In the genomic region with DNA sequence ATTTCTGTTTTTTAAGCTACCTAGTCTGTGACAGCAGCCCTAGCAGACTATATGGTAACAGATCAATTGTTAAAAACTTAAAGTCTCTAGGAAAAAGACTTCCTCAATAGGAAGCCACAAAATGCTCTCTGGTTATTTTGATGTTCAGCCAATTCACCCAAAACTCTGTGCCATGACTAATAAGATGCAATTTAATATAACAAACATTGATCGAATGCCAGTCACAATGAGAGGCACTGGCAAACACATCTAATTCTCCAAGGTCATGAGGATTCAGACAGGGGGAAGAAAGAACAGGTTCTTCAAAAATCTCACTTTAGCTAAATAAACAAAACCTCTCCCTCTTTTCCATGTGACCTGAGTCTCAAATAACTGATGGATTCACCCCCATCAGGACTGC, we compare ENCODE assay signal across 19 cellular contexts.
DNase-seq lines count a peak whose midpoint lies in the region; ATAC-seq and TF ChIP-seq lines count a peak whose summit lies in the region.
"Had no signal": no experiment of that assay in that cellular context is flagged by ENCODE, and none has a peak within 500 bp of the region (broad histone marks: within the 10 kb centered on the region; RNA-seq: fewer than 3 reads in every experiment).

No MANE protein-coding gene starts in this region.

- no peak overlapping the region for H3K9ac ChIP-seq in trophoblast cell (ENCODE audit: low read length)

- H3K9me3 Mint-ChIP-seq in activated CD4-positive, alpha-beta T cell treated with anti-CD3 and anti-CD28 coated beads for 36 hours (ENCODE audit: low read depth): no peaks in the 10 kb centered on the region
- no peaks in the 10 kb centered on the region for H3K9me3 Mint-ChIP-seq in stimulated activated naive CD8-positive, alpha-beta T cell treated with anti-CD3 and anti-CD28 coated beads, Interleukin-15, Interleukin-2, amounts not matched to agents 100 ng/mL and 50 ng/mL, for 24 hours
- no peaks in the 10 kb centered on the region for H3K9me3 Mint-ChIP-seq in stimulated activated naive CD8-positive, alpha-beta T cell treated with anti-CD3 and anti-CD28 coated beads, Interleukin-15, amount 100 ng/mL, for 72 hours
- no peaks in the 10 kb centered on the region for H3K9me3 Mint-ChIP-seq in glutamatergic neuron (ENCODE audit: unreplicated experiment)
- H3K9me3 Mint-ChIP-seq: CD8-positive, alpha-beta T cell; HFFc6 had no signal

- no CpG with 5 or more reads among the region's 1 CpG for WGBS in trophoblast cell (ENCODE audit: extremely low coverage, insufficient coverage, insufficient read length)

- intact Hi-C loops in activated CD4-positive, alpha-beta T cell treated with anti-CD3 and anti-CD28 coated beads for 36 hours (cut with DNase I, micrococcal nuclease): no loop called here

- H2AFZ ChIP-seq in trophoblast cell (ENCODE audit: insufficient read depth, low read length, poor library complexity): no peak overlapping the region

- TF ChIP-seq CTCF in astrocyte of the cerebellum (IDR thresholded peaks at IDR 0.05; ENCODE audit: low read depth, low read length, missing control alignments) (no peak), glutamatergic neuron (IDR thresholded peaks at IDR 0.05; ENCODE audit: partially characterized antibody, unreplicated experiment) (no peak)

- H4K91ac ChIP-seq in trophoblast cell (ENCODE audit: low read depth, low read length): no peak overlapping the region

- H3K79me2 ChIP-seq in trophoblast cell (ENCODE audit: control insufficient read depth, insufficient read depth, low read length, poor library complexity): no peaks in the 10 kb centered on the region

- no peaks in the 10 kb centered on the region for H3K27me3 Mint-ChIP-seq in activated CD4-positive, alpha-beta T cell treated with anti-CD3 and anti-CD28 coated beads for 36 hours
- no peaks in the 10 kb centered on the region for H3K27me3 Mint-ChIP-seq in stimulated activated naive CD8-positive, alpha-beta T cell treated with anti-CD3 and anti-CD28 coated beads, Interleukin-15, Interleukin-2, amounts not matched to agents 100 ng/mL and 50 ng/mL, for 24 hours
- no peaks in the 10 kb centered on the region for H3K27me3 Mint-ChIP-seq in stimulated activated naive CD8-positive, alpha-beta T cell treated with anti-CD3 and anti-CD28 coated beads, Interleukin-15, amount 100 ng/mL, for 72 hours
- peaks cover 4% of the 10 kb centered on the region for H3K27me3 Mint-ChIP-seq in glutamatergic neuron (ENCODE audit: unreplicated experiment)

- H2BK5ac ChIP-seq in trophoblast cell (ENCODE audit: low read depth, low read length, poor library complexity): no peak overlapping the region

- no peaks in the 10 kb centered on the region for H3K36me3 Mint-ChIP-seq in activated CD4-positive, alpha-beta T cell treated with anti-CD3 and anti-CD28 coated beads for 36 hours (ENCODE audit: low read depth)
- no peaks in the 10 kb centered on the region for H3K36me3 Mint-ChIP-seq in stimulated activated naive CD8-positive, alpha-beta T cell treated with anti-CD3 and anti-CD28 coated beads, Interleukin-15, Interleukin-2, amounts not matched to agents 100 ng/mL and 50 ng/mL, for 24 hours (ENCODE audit: low read depth)
- H3K36me3 Mint-ChIP-seq in glutamatergic neuron (ENCODE audit: unreplicated experiment): no peaks in the 10 kb centered on the region

- H3K4ac ChIP-seq in trophoblast cell (ENCODE audit: low read depth, low read length): no peak overlapping the region

- H2BK120ac ChIP-seq in trophoblast cell (ENCODE audit: insufficient read depth, low read length, poor library complexity): no peak overlapping the region

- no peak overlapping the region for H3K18ac ChIP-seq in trophoblast cell (ENCODE audit: low read length)

- POLR2A ChIA-PET in activated CD4-positive, alpha-beta T cell treated with anti-CD3 and anti-CD28 coated beads for 36 hours (lab: Charles Lee): interaction anchor here (0.6 kb wide), 1 partner anchor 23 kb away, joined by 3 read pairs; no protein-coding TSS in a partner anchor

- no peaks in the 10 kb centered on the region for H3K27me3 ChIP-seq in trophoblast cell (ENCODE audit: insufficient read depth, low read length)

- H4K12ac ChIP-seq in trophoblast cell (ENCODE audit: low read depth, low read length): no peak overlapping the region

- peaks cover 4% of the 10 kb centered on the region in 2 experiments for H3K4me1 ChIP-seq in trophoblast cell (ENCODE audit: control insufficient read depth in 1 of 2, insufficient read depth in 2 of 2, low read length in 2 of 2)
- H3K4me1 ChIP-seq: A549 had no signal

- no peak overlapping the region for H3K27ac ChIP-seq in trophoblast cell (ENCODE audit: low read depth, low read length)
- H3K27ac ChIP-seq: 22Rv1, A549 had no signal

- H3K9me3 ChIP-seq in trophoblast cell (ENCODE audit: insufficient read depth, low read depth, low read length): no peaks in the 10 kb centered on the region
- H3K9me3 ChIP-seq: A549 had no signal

- H3K36me3 ChIP-seq in trophoblast cell (ENCODE audit: control insufficient read depth in 1 of 2, insufficient read depth in 2 of 2, low read length in 2 of 2): no peaks in the 10 kb centered on the region

- in situ Hi-C loops in astrocyte of the cerebellum (cut with HindIII; ENCODE audit: low sequenced_read_pairs): no loop called here

- no peak overlapping the region for H3K4me2 ChIP-seq in trophoblast cell (ENCODE audit: low read length)
- H3K4me2 ChIP-seq: A549 had no signal

- H3K4me3 ChIP-seq in astrocyte of the cerebellum (ENCODE audit: low read depth, low read length) (no peak overlapping the region), trophoblast cell (ENCODE audit: low read depth, low read length) (no peak overlapping the region)
- H3K4me3 ChIP-seq: A549, GM12878 had no signal

- CTCF ChIA-PET in activated CD4-positive, alpha-beta T cell treated with anti-CD3 and anti-CD28 coated beads for 36 hours (lab: Charles Lee): no interaction called here

- no peak for ATAC-seq in activated CD4-positive, alpha-beta T cell treated with anti-CD3 and anti-CD28 coated beads for 36 hours
- ATAC-seq in stimulated activated naive CD8-positive, alpha-beta T cell treated with anti-CD3 and anti-CD28 coated beads, Interleukin-15, amount 100 ng/mL, for 72 hours: no peak
- ATAC-seq: A549; CD8-positive, alpha-beta T cell; GM12878; HCT116 had no signal

- peaks cover 11% of the 10 kb centered on the region for H3K4me1 Mint-ChIP-seq in activated CD4-positive, alpha-beta T cell treated with anti-CD3 and anti-CD28 coated beads for 36 hours
- H3K4me1 Mint-ChIP-seq in stimulated activated naive CD8-positive, alpha-beta T cell treated with anti-CD3 and anti-CD28 coated beads, Interleukin-15, Interleukin-2, amounts not matched to agents 100 ng/mL and 50 ng/mL, for 24 hours (ENCODE audit: low read depth): peaks cover 8% of the 10 kb centered on the region
- H3K4me1 Mint-ChIP-seq in stimulated activated naive CD8-positive, alpha-beta T cell treated with anti-CD3 and anti-CD28 coated beads, Interleukin-15, amount 100 ng/mL, for 72 hours: peaks cover 13% of the 10 kb centered on the region
- no peaks in the 10 kb centered on the region for H3K4me1 Mint-ChIP-seq in glutamatergic neuron (ENCODE audit: low read depth, unreplicated experiment)

- H2AK5ac ChIP-seq in trophoblast cell (ENCODE audit: low read length): no peak overlapping the region

- no peak overlapping the region for H3K23ac ChIP-seq in trophoblast cell (ENCODE audit: low read length)

- peaks cover 2% of the 10 kb centered on the region for H3K79me1 ChIP-seq in trophoblast cell (ENCODE audit: low read length)

- H4K8ac ChIP-seq in trophoblast cell (ENCODE audit: low read depth, low read length): no peak overlapping the region

- peak overlapping the region; percentile 4 for H3K27ac Mint-ChIP-seq in activated CD4-positive, alpha-beta T cell treated with anti-CD3 and anti-CD28 coated beads for 36 hours
- peak overlapping the region; percentile 6 for H3K27ac Mint-ChIP-seq in stimulated activated naive CD8-positive, alpha-beta T cell treated with anti-CD3 and anti-CD28 coated beads, Interleukin-15, Interleukin-2, amounts not matched to agents 100 ng/mL and 50 ng/mL, for 24 hours
- H3K27ac Mint-ChIP-seq in stimulated activated naive CD8-positive, alpha-beta T cell treated with anti-CD3 and anti-CD28 coated beads, Interleukin-15, amount 100 ng/mL, for 72 hours: no peak overlapping the region
- no peak overlapping the region for H3K27ac Mint-ChIP-seq in glutamatergic neuron (ENCODE audit: unreplicated experiment)
- H3K27ac Mint-ChIP-seq: CD8-positive, alpha-beta T cell; HFFc6 had no signal

- H3K14ac ChIP-seq in trophoblast cell (ENCODE audit: low read length): no peak overlapping the region

- H3K4me3 Mint-ChIP-seq in activated CD4-positive, alpha-beta T cell treated with anti-CD3 and anti-CD28 coated beads for 36 hours: no peak overlapping the region
- H3K4me3 Mint-ChIP-seq in stimulated activated naive CD8-positive, alpha-beta T cell treated with anti-CD3 and anti-CD28 coated beads, Interleukin-15, Interleukin-2, amounts not matched to agents 100 ng/mL and 50 ng/mL, for 24 hours: no peak overlapping the region
- H3K4me3 Mint-ChIP-seq in stimulated activated naive CD8-positive, alpha-beta T cell treated with anti-CD3 and anti-CD28 coated beads, Interleukin-15, amount 100 ng/mL, for 72 hours: no peak overlapping the region
- H3K4me3 Mint-ChIP-seq in glutamatergic neuron (ENCODE audit: unreplicated experiment): no peak overlapping the region
- H3K4me3 Mint-ChIP-seq: CD8-positive, alpha-beta T cell; HFFc6 had no signal

- H2BK12ac ChIP-seq in trophoblast cell (ENCODE audit: low read length): no peak overlapping the region

- no peak for DNase-seq in activated CD4-positive, alpha-beta T cell treated with anti-CD3 and anti-CD28 coated beads for 36 hours
- no peak for DNase-seq in activated CD4-positive, alpha-beta T cell treated with anti-CD3 and anti-CD28 coated beads, Interleukin-2, amount 50 U/mL, for 4 hours
- DNase-seq in stimulated activated naive CD8-positive, alpha-beta T cell treated with anti-CD3 and anti-CD28 coated beads, Interleukin-15, amount 100 ng/mL, for 72 hours: no peak
- peak; percentile 24 for DNase-seq in astrocyte of the cerebellum (ENCODE audit: low read depth)
- no peak for DNase-seq in trophoblast cell
- no peak for DNase-seq in glutamatergic neuron
- no peak for DNase-seq in NCI-H82 (lab: John Stamatoyannopoulos, UW)
- DNase-seq: AML-193; Calu3; CD8-positive, alpha-beta T cell; DMS79 treated with DMSO at 0.1 percent for 48 hours; GOT3; H7; HFFc6 had no signal

Comparison
In these comparisons a context has a peak if more than half of its experiments do, and no peak if none do; other contexts are left out.
1. H3K27ac Mint-ChIP-seq: peak in activated CD4-positive, alpha-beta T cell treated with anti-CD3 and anti-CD28 coated beads for 36 hours (single experiment) and stimulated activated naive CD8-positive, alpha-beta T cell treated with anti-CD3 and anti-CD28 coated beads, Interleukin-15, Interleukin-2, amounts not matched to agents 100 ng/mL and 50 ng/mL, for 24 hours (single experiment); none in stimulated activated naive CD8-positive, alpha-beta T cell treated with anti-CD3 and anti-CD28 coated beads, Interleukin-15, amount 100 ng/mL, for 72 hours (0 of 2) and glutamatergic neuron (single experiment).